ENCODE assay signal across 11 cellular contexts in the genomic region with DNA sequence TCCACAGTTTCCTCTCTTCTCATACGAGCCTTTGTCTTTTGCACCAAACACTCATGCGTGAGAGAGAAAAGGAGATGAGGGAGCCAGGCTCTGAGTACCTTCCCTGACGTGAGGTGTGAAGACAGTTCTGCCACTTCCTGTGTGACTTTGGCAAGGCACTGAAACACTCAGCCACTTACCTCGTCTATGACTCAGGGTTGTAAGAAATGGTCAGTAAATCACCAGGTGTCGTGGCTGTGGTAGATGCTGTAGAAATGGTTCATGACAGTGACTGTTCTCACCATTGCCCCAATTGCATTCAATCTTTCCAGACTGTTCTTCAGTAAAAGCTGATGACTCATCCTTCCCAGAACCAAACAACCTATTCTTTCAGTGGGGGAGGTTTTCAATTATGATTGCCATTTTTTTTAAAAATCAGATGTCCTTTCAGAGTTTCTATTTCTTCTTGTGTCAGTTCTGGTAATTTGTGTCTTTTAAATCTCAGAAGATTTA. TPM values are rescaled to one million over a fixed set of nuclear protein-coding genes. Genes with fewer than 3 reads are reported as not detected.
DNase-seq lines count a peak whose midpoint lies in the region; ATAC-seq, FAIRE-seq and TF ChIP-seq lines count a peak whose summit lies in the region.
"Had no signal": no experiment of that assay in that cellular context is flagged by ENCODE, and none has a peak within 500 bp of the region (broad histone marks: within the 10 kb centered on the region; RNA-seq: fewer than 3 reads in every experiment).

No MANE protein-coding gene starts in this region.

- peaks cover 13 to 25% (median 16%) of the 10 kb centered on the region in 3 donors for H3K4me1 Mint-ChIP-seq in T-cell
- H3K4me1 Mint-ChIP-seq in endodermal cell: no peaks in the 10 kb centered on the region

- H3K4me3 Mint-ChIP-seq in T-cell: no peak overlapping the region
- H3K4me3 Mint-ChIP-seq in endodermal cell: no peak overlapping the region

- no peak overlapping the region for H3K27ac ChIP-seq in HEK293 (ENCODE audit: extremely low read depth, low read depth, low read length)
- no peak overlapping the region for H3K27ac ChIP-seq in endodermal cell (ENCODE audit: low read depth, low read length)
- H3K27ac ChIP-seq in pancreas: no peak overlapping the region
- H3K27ac ChIP-seq: C4-2B had no signal

- POLR2A ChIA-PET in HEK293 (lab: Yijun Ruan, JAX) (no interaction called here), T-cell (lab: Charles Lee) (no interaction called here)

- CTCF ChIA-PET in HEK293 (lab: Yijun Ruan, JAX): no interaction called here
- CTCF ChIA-PET in T-cell (lab: Charles Lee): no interaction called here

- no peaks in the 10 kb centered on the region for H3K36me3 ChIP-seq in HEK293 (ENCODE audit: control insufficient read depth in 2 of 2, insufficient read depth in 1 of 2, low read length in 2 of 2)
- H3K36me3 ChIP-seq in endodermal cell (ENCODE audit: control insufficient read depth, insufficient read depth, low read length): no peaks in the 10 kb centered on the region
- H3K36me3 ChIP-seq in pancreas: no peaks in the 10 kb centered on the region

- H3K36me3 Mint-ChIP-seq in T-cell (peaks cover 13% of the 10 kb centered on the region), endodermal cell (ENCODE audit: low read depth) (no peaks in the 10 kb centered on the region)

- H3K4me1 ChIP-seq in HEK293 (ENCODE audit: control insufficient read depth, insufficient read depth, low read length) (no peaks in the 10 kb centered on the region), endodermal cell (ENCODE audit: control insufficient read depth, insufficient read depth, low read length) (no peaks in the 10 kb centered on the region), pancreas (no peaks in the 10 kb centered on the region)

- H3K9me3 ChIP-seq in HEK293 (ENCODE audit: control insufficient read depth, insufficient read depth, low read depth, low read length) (no peaks in the 10 kb centered on the region), endodermal cell (ENCODE audit: control insufficient read depth, low read length) (no peaks in the 10 kb centered on the region), pancreas (no peaks in the 10 kb centered on the region)

- H3K27ac Mint-ChIP-seq in T-cell: peak overlapping the region; percentile 53 to 58
- H3K27ac Mint-ChIP-seq in endodermal cell: no peak overlapping the region

- intact Hi-C loops in pancreas (cut with DNase I): no loop called here

- peak; percentile 13 for DNase-seq in ACHN
- peak in 22 of 34 experiments; percentile 7 to 68 (median 33) for DNase-seq in T-cell
- peak; percentile 20 for DNase-seq in endodermal cell
- no peak for DNase-seq in ureter (ENCODE audit: low spot score)
- DNase-seq in NCI-H187 treated with DMSO at 0.1 percent for 48 hours (lab: John Stamatoyannopoulos, UW): no peak
- no peak for DNase-seq in pancreas
- no peak for DNase-seq in occipital lobe (lab: John Stamatoyannopoulos, UW)
- DNase-seq: anterior cingulate cortex, substantia nigra had no signal

- H3K27me3 Mint-ChIP-seq in T-cell: peaks cover 2 to 4% of the 10 kb centered on the region in 2 donors
- peaks cover 5% of the 10 kb centered on the region for H3K27me3 Mint-ChIP-seq in endodermal cell (ENCODE audit: insufficient read depth)

- H3K4me3 ChIP-seq in HEK293 (ENCODE audit: low read depth, low read length) (no peak overlapping the region), endodermal cell (ENCODE audit: low read length) (no peak overlapping the region), pancreas (no peak overlapping the region)

- in situ Hi-C loops in ACHN (cut with HindIII; ENCODE audit: low pct_ligation_motif_present, low pct_unique_long_range_greater_than_20kb, low sequenced_read_pairs): no loop called here

- no peak overlapping the region for H3K9ac ChIP-seq in endodermal cell (ENCODE audit: extremely low read depth, low read length, poor library complexity, severe bottlenecking)

- WGBS in endodermal cell (ENCODE audit: insufficient coverage in 1 of 2, insufficient read length in 1 of 2), 2 experiments: 65 to 80% methylated on average over 2 to 5 of the region's 5 CpGs
- WGBS in pancreas, 2 donors: 51 to 61% methylated on average over 5 of the region's 5 CpGs

- no peak for FAIRE-seq in pancreas (lab: Jason Lieb, UNC)

- no peaks in the 10 kb centered on the region for H3K27me3 ChIP-seq in endodermal cell (ENCODE audit: control insufficient read depth, insufficient read depth, low read length, poor library complexity, severe bottlenecking)
- H3K27me3 ChIP-seq in pancreas: no peaks in the 10 kb centered on the region

- no peak for TF ChIP-seq CTCF in HEK293 (tag by site-specific recombination; IDR thresholded peaks at IDR 0.05)
- no peak for TF ChIP-seq CTCF in endodermal cell (conservative IDR thresholded peaks at IDR 0.05)
- no peak for TF ChIP-seq CTCF in pancreas (IDR thresholded peaks at IDR 0.05)

- ATAC-seq in T-cell (replicated peaks in 1 of 4): peak; percentile 74 to 90 (median 84)
- ATAC-seq in pancreas: no peak

- peaks cover 14 to 20% (median 14%) of the 10 kb centered on the region in 3 donors for H3K9me3 Mint-ChIP-seq in T-cell
- peaks cover 11% of the 10 kb centered on the region for H3K9me3 Mint-ChIP-seq in endodermal cell

TF ChIP-seq in HEK293, 187 proteins besides CTCF, POLR2A, EP300 and RAD21:
- TF ChIP-seq ZNF580 (tag by site-specific recombination; IDR thresholded peaks at IDR 0.05) (no peak), SETDB1 (IDR thresholded peaks at IDR 0.05; ENCODE audit: insufficient read length, low read length) (peak; percentile 74)

RNA-seq across cellular contexts. Expression of gene CBFA2T3, which starts 49.2 kb away (rescaled TPM):
- total RNA-seq in T-cell (1 to 10 TPM; 2.0 to 4.0 (median 2.1) TPM), endodermal cell (1 to 10 TPM; 1.0 to 3.1 TPM), ureter (11.2 TPM), pancreas (10 to 100 TPM; 16.7 to 27.0 (median 21.9) TPM), occipital lobe (1.9 TPM)
- 5.5 TPM for polyA plus RNA-seq in endodermal cell (2013, experiment 1 of 2)
- polyA plus RNA-seq in endodermal cell (2013, experiment 2 of 2): 4.3 TPM
- polyA plus RNA-seq in pancreas: 10 to 100 TPM in 1 of 2 donors, 1 to 10 TPM in 1; 8.7 to 24.6 TPM

Comparison
In these comparisons a context has a peak if more than half of its experiments do, and no peak if none do; other contexts are left out.
1. DNase-seq: peak in ACHN (single experiment), T-cell (22 of 34) and endodermal cell (single experiment); none in ureter (single experiment), NCI-H187 treated with DMSO at 0.1 percent for 48 hours (single experiment), pancreas (0 of 6) and occipital lobe (single experiment).
2. ATAC-seq: peak in T-cell (4 of 4); none in pancreas (0 of 4).